Comparison of ENCODE assay signal across 13 cellular contexts in genomic region chr6:15259766-15260098, GRCh38. TPM values are rescaled to one million over a fixed set of nuclear protein-coding genes. Genes with fewer than 3 reads are reported as not detected.
DNase-seq lines count a peak whose midpoint lies in the region; ATAC-seq, FAIRE-seq and TF ChIP-seq lines count a peak whose summit lies in the region.
"Had no signal": no experiment of that assay in that cellular context is flagged by ENCODE, and none has a peak within 500 bp of the region (broad histone marks: within the 10 kb centered on the region; RNA-seq: fewer than 3 reads in every experiment).

No MANE protein-coding gene starts in this region.

- no peak overlapping the region for H3K4me3 ChIP-seq in fibroblast of lung (replicated peaks in 1 of 4; ENCODE audit: control extremely low read depth in 1 of 4, insufficient read depth in 1 of 4, low read depth in 3 of 4, low read length in 4 of 4)
- H3K4me3 ChIP-seq: GM12878 had no signal

- H3K9me3 ChIP-seq in T-helper 17 cell (ENCODE audit: control insufficient read depth, low read length, poor library complexity, severe bottlenecking) (no peaks in the 10 kb centered on the region), fibroblast of lung (ENCODE audit: control insufficient read depth, insufficient read depth, low read depth, low read length) (no peaks in the 10 kb centered on the region)

- peaks cover 16% of the 10 kb centered on the region for H3K4me1 ChIP-seq in fibroblast of lung (ENCODE audit: control insufficient read depth, extremely low read depth, insufficient read depth, low read length)

- no peaks in the 10 kb centered on the region for H3K27me3 Mint-ChIP-seq in activated T-cell treated with anti-CD3 and anti-CD28 coated beads, Interleukin-2, amount 50 U/mL, for 24 hours
- no peaks in the 10 kb centered on the region for H3K27me3 Mint-ChIP-seq in T-helper 17 cell
- H3K27me3 Mint-ChIP-seq in stimulated activated memory B cell treated with anti-CD40 and anti-IgM and Interleukin-4, amounts not matched to agents 10 μg/mL and 1 μg/mL and 100 μg/mL, for 72 hours = no peaks in the 10 kb centered on the region

- no peaks in the 10 kb centered on the region for H3K9me3 Mint-ChIP-seq in activated T-cell treated with anti-CD3 and anti-CD28 coated beads, Interleukin-2, amount 50 U/mL, for 24 hours
- H3K9me3 Mint-ChIP-seq in stimulated activated memory B cell treated with anti-CD40 and anti-IgM and Interleukin-4, amounts not matched to agents 10 μg/mL and 1 μg/mL and 100 μg/mL, for 72 hours = no peaks in the 10 kb centered on the region
- H3K9me3 Mint-ChIP-seq: endodermal cell had no signal

- peaks cover 28% of the 10 kb centered on the region for H3K79me2 ChIP-seq in fibroblast of lung (ENCODE audit: control insufficient read depth, insufficient read depth, low read length)

- peaks cover 92% of the 10 kb centered on the region for H3K4me1 Mint-ChIP-seq in activated T-cell treated with anti-CD3 and anti-CD28 coated beads, Interleukin-2, amount 50 U/mL, for 24 hours (ENCODE audit: low read depth)
- H3K4me1 Mint-ChIP-seq in T-helper 17 cell = peaks cover 71% of the 10 kb centered on the region
- H3K4me1 Mint-ChIP-seq in stimulated activated memory B cell treated with anti-CD40 and anti-IgM and Interleukin-4, amounts not matched to agents 10 μg/mL and 1 μg/mL and 100 μg/mL, for 72 hours = peaks cover 94% of the 10 kb centered on the region

- H3K9ac ChIP-seq in fibroblast of lung (ENCODE audit: insufficient read depth, low read length) = no peak overlapping the region

- TF ChIP-seq CTCF in fibroblast of lung (conservative IDR thresholded peaks at IDR 0.05 in 1 of 2, IDR thresholded peaks at IDR 0.05 in 1 of 2; ENCODE audit: low read depth in 1 of 2, low read length in 2 of 2) = no peak

- DNase-seq in activated T-cell treated with anti-CD3 and anti-CD28 coated beads, Interleukin-2, amount 50 U/mL, for 24 hours = no peak
- DNase-seq in activated T-cell treated with anti-CD3 and anti-CD28 coated beads for 4 hours (no peak), T-helper 17 cell (no peak), fibroblast of lung (ENCODE audit: low read depth in 2 of 2) (no peak), ureter (ENCODE audit: low spot score) (no peak), GM19239 (ENCODE audit: insufficient read length, low spot score) (no peak)
- no peak for DNase-seq in stimulated activated CD4-positive, alpha-beta T cell treated with anti-CD3 and anti-CD28 coated beads, Interleukin-1b, Interleukin-23, amount 100 ng/mL, for 48 hours
- DNase-seq: DND-41; endodermal cell; stimulated activated CD4-positive, alpha-beta T cell treated with anti-CD3 and anti-CD28 coated beads, Interleukin-12 subunit alpha, Interleukin-12 subunit beta, amount 100 ng/mL, for 4 hours had no signal

- peaks cover 2% of the 10 kb centered on the region for H4K20me1 ChIP-seq in fibroblast of lung (ENCODE audit: control insufficient read depth, extremely low read depth, insufficient read depth, low read length)

- H3K27me3 ChIP-seq in fibroblast of lung (ENCODE audit: control insufficient read depth, insufficient read depth, low read length) = no peaks in the 10 kb centered on the region

- peak overlapping the region; percentile 34 for H3K4me3 Mint-ChIP-seq in activated T-cell treated with anti-CD3 and anti-CD28 coated beads, Interleukin-2, amount 50 U/mL, for 24 hours
- peak overlapping the region; percentile 45 for H3K4me3 Mint-ChIP-seq in T-helper 17 cell
- H3K4me3 Mint-ChIP-seq in stimulated activated memory B cell treated with anti-CD40 and anti-IgM and Interleukin-4, amounts not matched to agents 10 μg/mL and 1 μg/mL and 100 μg/mL, for 72 hours = no peak overlapping the region
- H3K4me3 Mint-ChIP-seq: endodermal cell had no signal

- peaks cover 85% of the 10 kb centered on the region for H3K36me3 Mint-ChIP-seq in activated T-cell treated with anti-CD3 and anti-CD28 coated beads, Interleukin-2, amount 50 U/mL, for 24 hours (ENCODE audit: low read depth)
- H3K36me3 Mint-ChIP-seq in T-helper 17 cell (ENCODE audit: low read depth) = no peaks in the 10 kb centered on the region
- H3K36me3 Mint-ChIP-seq in stimulated activated memory B cell treated with anti-CD40 and anti-IgM and Interleukin-4, amounts not matched to agents 10 μg/mL and 1 μg/mL and 100 μg/mL, for 72 hours = peaks cover 14% of the 10 kb centered on the region

- no peak overlapping the region for H3K27ac ChIP-seq in fibroblast of lung (ENCODE audit: insufficient read depth, low read length)

- no peak overlapping the region for H2AFZ ChIP-seq in fibroblast of lung (ENCODE audit: low read length)

- no peak for FAIRE-seq in GM19239 (lab: Jason Lieb, UNC)
- FAIRE-seq: GM12878, H1 had no signal

- H3K4me2 ChIP-seq in fibroblast of lung (ENCODE audit: extremely low read depth, insufficient read depth, low read length) = peak overlapping the region; percentile 21

- H3K27ac Mint-ChIP-seq in activated T-cell treated with anti-CD3 and anti-CD28 coated beads, Interleukin-2, amount 50 U/mL, for 24 hours = peak overlapping the region; percentile 83
- peak overlapping the region; percentile 53 for H3K27ac Mint-ChIP-seq in T-helper 17 cell
- peak overlapping the region; percentile 75 for H3K27ac Mint-ChIP-seq in stimulated activated memory B cell treated with anti-CD40 and anti-IgM and Interleukin-4, amounts not matched to agents 10 μg/mL and 1 μg/mL and 100 μg/mL, for 72 hours
- H3K27ac Mint-ChIP-seq: endodermal cell had no signal

- ATAC-seq in T-helper 17 cell = no peak
- ATAC-seq in stimulated activated memory B cell treated with anti-CD40 and anti-IgM and Interleukin-4, amounts not matched to agents 10 μg/mL and 1 μg/mL and 100 μg/mL, for 72 hours = no peak
- ATAC-seq: GM12878 had no signal

- no peaks in the 10 kb centered on the region for H3K36me3 ChIP-seq in fibroblast of lung (ENCODE audit: control insufficient read depth, insufficient read depth, low read length)

RNA-seq across cellular contexts. Expression of gene JARID2, which starts 13.9 kb away (rescaled TPM):
- 10 to 100 TPM; 21.9 to 35.5 TPM for total RNA-seq in T-helper 17 cell
- total RNA-seq in fibroblast of lung = 3.9 and 5.0 TPM in 2 replicates
- polyA plus RNA-seq in fibroblast of lung = 5.6 and 8.2 TPM in 2 replicates
- polyA plus RNA-seq in fibroblast of lung (2012) = 4.5 and 7.0 TPM in 2 replicates
- polyA minus RNA-seq in fibroblast of lung (ENCODE audit: low replicate concordance) = 5.5 and 5.6 TPM in 2 replicates
- total RNA-seq in ureter = 17.5 TPM
